In genomic region chr17:80968602-80969029, GRCh38 we compare ENCODE assay signal across 10 cellular contexts. TPM values are rescaled to one million over a fixed set of nuclear protein-coding genes. Genes with fewer than 3 reads are reported as not detected.
DNase-seq lines count a peak whose midpoint lies in the region; ATAC-seq lines count a peak whose summit lies in the region.
"Had no signal": no experiment of that assay in that cellular context is flagged by ENCODE, and none has a peak within 500 bp of the region (broad histone marks: within the 10 kb centered on the region; RNA-seq: fewer than 3 reads in every experiment).

No MANE protein-coding gene starts in this region.

- H3K27ac ChIP-seq in CD4-positive, alpha-beta memory T cell (ENCODE audit: low read depth, low read length): no peak overlapping the region

- no peak for ATAC-seq in GM21723 (IDR thresholded peaks at IDR 0.05; ENCODE audit: unreplicated experiment)

- H3K9me3 Mint-ChIP-seq in CD4-positive, alpha-beta memory T cell: no peaks in the 10 kb centered on the region

- no peak overlapping the region for H3K4me3 ChIP-seq in CD4-positive, alpha-beta memory T cell (ENCODE audit: low read length in 2 of 2)

- peaks cover 16% of the 10 kb centered on the region for H3K4me1 ChIP-seq in CD4-positive, alpha-beta memory T cell (ENCODE audit: insufficient read depth, low read length)

- no peaks in the 10 kb centered on the region for H3K9me3 ChIP-seq in CD4-positive, alpha-beta memory T cell (ENCODE audit: control insufficient read depth in 1 of 2, low read length in 2 of 2)
- H3K9me3 ChIP-seq: heart right ventricle had no signal

- H3K4me3 Mint-ChIP-seq in CD4-positive, alpha-beta memory T cell: peak overlapping the region in 1 of 8 donors; percentile 22

- intact Hi-C loops in posterior cingulate gyrus (cut with DNase I): no loop called here
- intact Hi-C loops in CD4-positive, alpha-beta memory T cell (cut with micrococcal nuclease): no loop called here

- H3K27me3 Mint-ChIP-seq in CD4-positive, alpha-beta memory T cell: no peaks in the 10 kb centered on the region

- H3K36me3 Mint-ChIP-seq in CD4-positive, alpha-beta memory T cell: peaks cover 0 to 9% of the 10 kb centered on the region in 2 donors

- peak; percentile 50 for DNase-seq in DMS53 treated with DMSO at 0.1 percent for 48 hours (lab: John Stamatoyannopoulos, UW; ENCODE audit: unreplicated experiment)
- DNase-seq in NCI-H446 treated with DMSO at 0.1 percent for 48 hours (lab: John Stamatoyannopoulos, UW): peak; percentile 97
- peak; percentile 96 for DNase-seq in epidermal melanocyte (ENCODE audit: insufficient read length, low spot score)
- DNase-seq in posterior cingulate gyrus: peak; percentile 41 to 96 (median 78)
- no peak for DNase-seq in CD4-positive, alpha-beta memory T cell
- no peak for DNase-seq in COLO829 (ENCODE audit: low spot score)
- DNase-seq in HuH-7.5 (ENCODE audit: low spot score): no peak
- DNase-seq: heart right ventricle, NCI-H526 treated with DMSO at 0.1 percent for 48 hours had no signal

- H3K4me1 Mint-ChIP-seq in CD4-positive, alpha-beta memory T cell: peaks cover 0 to 6% (median 2%) of the 10 kb centered on the region in 4 donors

- CTCF ChIA-PET in CD4-positive, alpha-beta memory T cell (lab: Charles Lee; ENCODE audit: partially characterized antibody): no interaction called here

- POLR2A ChIA-PET in CD4-positive, alpha-beta memory T cell (lab: Charles Lee; ENCODE audit: partially characterized antibody): no interaction called here

- H3K27me3 ChIP-seq in CD4-positive, alpha-beta memory T cell (ENCODE audit: insufficient read depth, low read length): no peaks in the 10 kb centered on the region

- no peaks in the 10 kb centered on the region for H3K36me3 ChIP-seq in CD4-positive, alpha-beta memory T cell (ENCODE audit: insufficient read depth, low read length)

- peak overlapping the region in 2 of 7 donors; percentile 75 to 86 for H3K27ac Mint-ChIP-seq in CD4-positive, alpha-beta memory T cell

RNA-seq across cellular contexts. Expression of gene CHMP6, which starts 23.0 kb away (rescaled TPM):
- 10 to 100 TPM; 41.4 to 42.3 TPM for total RNA-seq in CD4-positive, alpha-beta memory T cell
- polyA plus RNA-seq in CD4-positive, alpha-beta memory T cell: 10 to 100 TPM; 36.7 to 48.7 TPM

Comparison
In these comparisons a context has a peak if more than half of its experiments do, and no peak if none do; other contexts are left out.
1. DNase-seq: peak in DMS53 treated with DMSO at 0.1 percent for 48 hours (single experiment), NCI-H446 treated with DMSO at 0.1 percent for 48 hours (single experiment), epidermal melanocyte (single experiment) and posterior cingulate gyrus (10 of 10); none in CD4-positive, alpha-beta memory T cell (0 of 5), COLO829 (single experiment) and HuH-7.5 (single experiment).